In genomic region chrX:72495041-72495440, GRCh38 we compare ENCODE assay signal across 18 cellular contexts.
"Had no signal": no experiment of that assay in that cellular context is flagged by ENCODE, and none has a peak within 500 bp of the region (broad histone marks: within the 10 kb centered on the region; RNA-seq: fewer than 3 reads in every experiment).

No MANE protein-coding gene starts in this region.

- H3K9me3 Mint-ChIP-seq: activated T-helper 17 cell treated with anti-CD3 and anti-CD28 coated beads, Interleukin-2, amount 50 U/mL, for 72 hours; stimulated activated naive CD8-positive, alpha-beta T cell treated with anti-CD3 and anti-CD28 coated beads, Interleukin-15, Interleukin-2, amounts not matched to agents 100 ng/mL and 50 ng/mL, for 24 hours; type B pancreatic cell had no signal

- DNase-seq: activated CD4-positive, alpha-beta memory T cell treated with anti-CD3 and anti-CD28 coated beads, Interleukin-2, amount 10 ng/mL, durations not matched to agents 7 days and 5 days; activated CD4-positive, alpha-beta T cell treated with anti-CD3 and anti-CD28 coated beads for 48 hours; activated CD4-positive, CD25-positive, alpha-beta regulatory T cell; activated CD8-positive, alpha-beta memory T cell treated with anti-CD3 and anti-CD28 coated beads, Interleukin-2, amount 10 ng/mL, durations not matched to agents 7 days and 5 days; activated naive CD4-positive, alpha-beta T cell; activated naive CD8-positive, alpha-beta T cell treated with anti-CD3 and anti-CD28 coated beads for 36 hours; activated T-cell treated with anti-CD3 and anti-CD28 coated beads, Interleukin-2, amount 50 U/mL, for 1 hour; amygdala; central memory CD4-positive, alpha-beta T cell; endodermal cell; nephron progenitor cell; stimulated activated CD4-positive, alpha-beta T cell treated with anti-CD3 and anti-CD28 coated beads, Interleukin-15, amount 100 ng/mL, for 24 hours; stimulated activated CD4-positive, alpha-beta T cell treated with anti-CD3 and anti-CD28 coated beads, Interleukin-2, amount 100 ng/mL, for 48 hours; T1000 had no signal

- H3K27me3 Mint-ChIP-seq: activated CD4-positive, alpha-beta memory T cell treated with anti-CD3 and anti-CD28 coated beads, Interleukin-2, amount 10 ng/mL, durations not matched to agents 7 days and 5 days; activated CD8-positive, alpha-beta memory T cell treated with anti-CD3 and anti-CD28 coated beads, Interleukin-2, amount 10 ng/mL, durations not matched to agents 7 days and 5 days; activated naive CD8-positive, alpha-beta T cell treated with anti-CD3 and anti-CD28 coated beads for 36 hours; activated T-helper 17 cell treated with anti-CD3 and anti-CD28 coated beads, Interleukin-2, amount 50 U/mL, for 72 hours; progenitor cell of endocrine pancreas; stimulated activated naive CD8-positive, alpha-beta T cell treated with anti-CD3 and anti-CD28 coated beads, Interleukin-15, Interleukin-2, amounts not matched to agents 100 ng/mL and 50 ng/mL, for 24 hours; type B pancreatic cell had no signal

- H3K4me3 Mint-ChIP-seq: activated CD4-positive, alpha-beta memory T cell treated with anti-CD3 and anti-CD28 coated beads, Interleukin-2, amount 10 ng/mL, durations not matched to agents 7 days and 5 days; activated CD8-positive, alpha-beta memory T cell treated with anti-CD3 and anti-CD28 coated beads, Interleukin-2, amount 10 ng/mL, durations not matched to agents 7 days and 5 days; activated naive CD8-positive, alpha-beta T cell treated with anti-CD3 and anti-CD28 coated beads for 36 hours; activated T-helper 17 cell treated with anti-CD3 and anti-CD28 coated beads, Interleukin-2, amount 50 U/mL, for 72 hours; endodermal cell; nephron progenitor cell; stimulated activated naive CD8-positive, alpha-beta T cell treated with anti-CD3 and anti-CD28 coated beads, Interleukin-15, Interleukin-2, amounts not matched to agents 100 ng/mL and 50 ng/mL, for 24 hours; type B pancreatic cell had no signal

- H3K27ac Mint-ChIP-seq: activated CD4-positive, alpha-beta memory T cell treated with anti-CD3 and anti-CD28 coated beads, Interleukin-2, amount 10 ng/mL, durations not matched to agents 7 days and 5 days; activated CD8-positive, alpha-beta memory T cell treated with anti-CD3 and anti-CD28 coated beads, Interleukin-2, amount 10 ng/mL, durations not matched to agents 7 days and 5 days; activated naive CD8-positive, alpha-beta T cell treated with anti-CD3 and anti-CD28 coated beads for 36 hours; activated T-helper 17 cell treated with anti-CD3 and anti-CD28 coated beads, Interleukin-2, amount 50 U/mL, for 72 hours; endodermal cell; nephron progenitor cell; progenitor cell of endocrine pancreas; stimulated activated naive CD8-positive, alpha-beta T cell treated with anti-CD3 and anti-CD28 coated beads, Interleukin-15, Interleukin-2, amounts not matched to agents 100 ng/mL and 50 ng/mL, for 24 hours; type B pancreatic cell had no signal

- H3K4me1 Mint-ChIP-seq: activated CD4-positive, alpha-beta memory T cell treated with anti-CD3 and anti-CD28 coated beads, Interleukin-2, amount 10 ng/mL, durations not matched to agents 7 days and 5 days; activated CD8-positive, alpha-beta memory T cell treated with anti-CD3 and anti-CD28 coated beads, Interleukin-2, amount 10 ng/mL, durations not matched to agents 7 days and 5 days; activated T-helper 17 cell treated with anti-CD3 and anti-CD28 coated beads, Interleukin-2, amount 50 U/mL, for 72 hours; endodermal cell had no signal
